Comparison of ENCODE assay signal across 16 cellular contexts in the genomic region with DNA sequence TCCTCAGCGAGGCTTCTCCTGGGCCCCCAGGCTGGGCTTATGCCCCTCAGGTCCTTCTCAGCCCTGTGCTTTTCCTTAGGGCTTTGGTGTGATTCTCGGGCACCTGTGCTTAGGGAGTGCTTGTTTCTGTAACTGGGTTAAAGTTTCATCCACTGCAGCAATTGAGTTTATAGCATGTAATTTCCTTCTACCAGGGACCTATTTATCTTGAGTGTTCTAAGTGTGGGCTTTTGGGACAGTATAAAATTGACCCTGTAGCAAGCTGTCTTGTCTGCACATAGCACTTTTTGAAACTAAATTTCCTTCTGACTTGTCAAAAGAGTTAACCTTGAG. TPM values are rescaled to one million over a fixed set of nuclear protein-coding genes. Genes with fewer than 3 reads are reported as not detected.
A peak's percentile ranks its signal among the peaks of the same experiment; 100 is the strongest.
DNase-seq lines count a peak whose midpoint lies in the region; ATAC-seq and TF ChIP-seq lines count a peak whose summit lies in the region.
"Had no signal": no experiment of that assay in that cellular context is flagged by ENCODE, and none has a peak within 500 bp of the region (broad histone marks: within the 10 kb centered on the region; RNA-seq: fewer than 3 reads in every experiment).

No MANE protein-coding gene starts in this region.

- 76 to 97% (median 79%) methylated on average over 2 of the region's 2 CpGs for WGBS in spleen, 5 donors

- ATAC-seq in T-cell (replicated peaks in 1 of 4): no peak
- ATAC-seq: activated CD4-positive, CD25-positive, alpha-beta regulatory T cell treated with anti-CD3 and anti-CD28 coated beads, Interleukin-2, amount 50 U/mL, for 24 hours; left cardiac atrium; pancreas had no signal

- H3K36me3 Mint-ChIP-seq in T-helper 2 cell treated with Interferon-gamma antibody and Interleukin-4, amounts not matched to agents 5 μg/mL and 100 μg/mL, for 36 hours (ENCODE audit: low read depth): peaks cover 4% of the 10 kb centered on the region
- peaks cover 1% of the 10 kb centered on the region for H3K36me3 Mint-ChIP-seq in T-cell

- intact Hi-C loops in spleen (cut with DNase I; ENCODE audit: low total_unique reads) (no loop called here), breast epithelium (cut with DNase I; ENCODE audit: low total_unique reads) (no loop called here)

- peak overlapping the region; percentile 41 for H3K27ac Mint-ChIP-seq in T-helper 2 cell treated with Interferon-gamma antibody and Interleukin-4, amounts not matched to agents 5 μg/mL and 100 μg/mL, for 36 hours
- peak overlapping the region; percentile 92 to 96 for H3K27ac Mint-ChIP-seq in T-cell

- H3K36me3 ChIP-seq in spleen (peaks cover 0 to 15% (median 0%) of the 10 kb centered on the region in 6 donors), breast epithelium (no peaks in the 10 kb centered on the region)
- H3K36me3 ChIP-seq: pancreas had no signal

- TF ChIP-seq CTCF in spleen (IDR thresholded peaks at IDR 0.05 in 8 of 11, conservative IDR thresholded peaks at IDR 0.05 in 3 of 11) (no peak), breast epithelium (IDR thresholded peaks at IDR 0.05) (no peak)

- H3K4me3 Mint-ChIP-seq in T-helper 2 cell treated with Interferon-gamma antibody and Interleukin-4, amounts not matched to agents 5 μg/mL and 100 μg/mL, for 36 hours: no peak overlapping the region
- H3K4me3 Mint-ChIP-seq in T-cell: peak overlapping the region in 1 of 3 donors; percentile 69

- H3K27ac ChIP-seq in spleen (peak overlapping the region in 7 of 8 donors; percentile 63 to 91 (median 82)), breast epithelium (no peak overlapping the region)
- H3K27ac ChIP-seq: 22Rv1, pancreas had no signal

- DNase-seq in T-helper 2 cell treated with Interferon-gamma antibody and Interleukin-4, amounts not matched to agents 5 μg/mL and 100 μg/mL, for 36 hours (ENCODE audit: low spot score): no peak
- no peak for DNase-seq in T-helper 2 cell
- no peak for DNase-seq in T-cell
- peak; percentile 30 for DNase-seq in left kidney (ENCODE audit: low read depth, low spot score)
- no peak for DNase-seq in spleen
- DNase-seq in islet precursor cell: no peak
- DNase-seq in NCI-H345 treated with DMSO at 0.1 percent for 48 hours (lab: John Stamatoyannopoulos, UW; ENCODE audit: unreplicated experiment): no peak
- DNase-seq in breast epithelium (ENCODE audit: low spot score in 2 of 2): no peak
- DNase-seq: foreskin melanocyte; left cardiac atrium; NCI-H1105 treated with DMSO at 0.1 percent for 48 hours; NCI-H526; pancreas; stimulated activated CD4-positive, alpha-beta T cell treated with anti-CD3 and anti-CD28 coated beads, Interleukin-2, amount 100 ng/mL, for 24 hours had no signal

- TF ChIP-seq POLR2A in spleen (IDR thresholded peaks at IDR 0.05) (no peak), breast epithelium (IDR thresholded peaks at IDR 0.05) (no peak)

- CTCF ChIA-PET in T-cell (lab: Charles Lee): no interaction called here

- POLR2A ChIA-PET in T-cell (lab: Charles Lee): interaction anchor here in 1 of 2 donors (0.7 kb wide), 1 partner anchor 36 kb away, joined by 3 read pairs; no protein-coding TSS in a partner anchor

- H3K4me1 ChIP-seq in spleen (peaks cover 31 to 100% (median 76%) of the 10 kb centered on the region in 6 donors), breast epithelium (no peaks in the 10 kb centered on the region)

- H3K27me3 Mint-ChIP-seq in T-helper 2 cell treated with Interferon-gamma antibody and Interleukin-4, amounts not matched to agents 5 μg/mL and 100 μg/mL, for 36 hours (ENCODE audit: low read depth): no peaks in the 10 kb centered on the region
- no peaks in the 10 kb centered on the region for H3K27me3 Mint-ChIP-seq in T-cell

- H3K9me3 ChIP-seq in spleen: no peaks in the 10 kb centered on the region
- H3K9me3 ChIP-seq in breast epithelium: no peaks in the 10 kb centered on the region
- H3K9me3 ChIP-seq: pancreas had no signal

- H3K4me3 ChIP-seq in spleen (peak overlapping the region in 1 of 8 donors; percentile 56), breast epithelium (no peak overlapping the region)
- H3K4me3 ChIP-seq: pancreas had no signal

- H3K9me3 Mint-ChIP-seq in T-helper 2 cell treated with Interferon-gamma antibody and Interleukin-4, amounts not matched to agents 5 μg/mL and 100 μg/mL, for 36 hours: no peaks in the 10 kb centered on the region
- no peaks in the 10 kb centered on the region for H3K9me3 Mint-ChIP-seq in T-cell

- peaks cover 38% of the 10 kb centered on the region for H3K4me1 Mint-ChIP-seq in T-helper 2 cell treated with Interferon-gamma antibody and Interleukin-4, amounts not matched to agents 5 μg/mL and 100 μg/mL, for 36 hours (ENCODE audit: low read depth)
- peaks cover 50 to 72% (median 70%) of the 10 kb centered on the region in 3 donors for H3K4me1 Mint-ChIP-seq in T-cell

- no peaks in the 10 kb centered on the region for H3K27me3 ChIP-seq in spleen (replicated peaks in 1 of 7)
- no peaks in the 10 kb centered on the region for H3K27me3 ChIP-seq in breast epithelium
- H3K27me3 ChIP-seq: pancreas had no signal

RNA-seq across cellular contexts. Expression of gene GATAD2A, which starts 47.6 kb away (rescaled TPM):
- total RNA-seq in T-cell: 100 to 1,000 TPM; 114 to 144 (median 133) TPM
- 100 to 1,000 TPM in 3 of 7 donors, 10 to 100 TPM in 4; 54.0 to 122 (median 94.2) TPM for total RNA-seq in spleen
- 10 to 100 TPM; 11.6 to 25.5 (median 12.6) TPM for polyA plus RNA-seq in spleen
- 10 to 100 TPM; 29.1 to 38.7 (median 33.6) TPM for total RNA-seq in breast epithelium

Comparison
In these comparisons a context has a peak if more than half of its experiments do, and no peak if none do; other contexts are left out.
1. H3K27ac ChIP-seq: peak in spleen (7 of 8); none in breast epithelium (0 of 2).